ENCODE assay signal across 22 cellular contexts in the genomic region with DNA sequence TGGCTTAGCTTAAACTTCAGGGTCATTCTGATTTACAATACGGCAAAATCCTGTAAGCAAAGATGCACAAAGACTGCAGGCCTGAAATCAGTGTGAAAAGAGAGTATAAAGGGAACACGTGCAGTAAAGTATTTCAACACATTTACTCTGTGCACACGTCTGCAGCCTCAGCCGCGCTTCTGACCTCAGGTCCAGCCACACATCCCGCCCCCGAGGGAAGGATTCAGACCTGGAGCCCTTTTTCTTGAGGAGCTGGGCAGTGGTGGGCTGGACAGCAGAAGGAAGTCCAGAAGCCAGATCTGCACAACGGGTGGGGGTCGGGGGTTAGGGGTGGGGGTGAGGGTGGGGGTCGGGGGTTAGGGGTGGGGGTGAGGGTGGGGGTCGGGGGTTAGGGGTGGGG. TPM values are rescaled to one million over a fixed set of nuclear protein-coding genes. Genes with fewer than 3 reads are reported as not detected.
DNase-seq lines count a peak whose midpoint lies in the region; ATAC-seq, FAIRE-seq and TF ChIP-seq lines count a peak whose summit lies in the region.
"Had no signal": no experiment of that assay in that cellular context is flagged by ENCODE, and none has a peak within 500 bp of the region (broad histone marks: within the 10 kb centered on the region; RNA-seq: fewer than 3 reads in every experiment).

No MANE protein-coding gene starts in this region.

- CTCF ChIA-PET in HepG2 (lab: Yijun Ruan, JAX; ENCODE audit: low intra/inter-chr PET ratio, low total read pairs) = no interaction called here

- TF ChIP-seq POLR2A in HepG2 (IDR thresholded peaks at IDR 0.05; ENCODE audit: insufficient read depth in 1 of 2, low read depth in 2 of 2, low read length in 2 of 2) = no peak

- ATAC-seq in HepG2 = no peak
- ATAC-seq: A549, HCT116 had no signal

- intact Hi-C loops in HepG2 (cut with micrococcal nuclease; ENCODE audit: unreplicated experiment) = no loop called here

- FAIRE-seq in HepG2 (lab: Jason Lieb, UNC) = no peak
- FAIRE-seq: A549, GM12891, GM19239 had no signal

- H3K4me3 ChIP-seq in choroid plexus epithelial cell (ENCODE audit: low read depth, low read length) (no peak overlapping the region), HepG2 (replicated peaks in 1 of 3; ENCODE audit: insufficient read depth in 1 of 3, low read depth in 2 of 3, low read length in 3 of 3) (no peak overlapping the region)
- H3K4me3 ChIP-seq: A549, SJCRH30 had no signal

- no peaks in the 10 kb centered on the region for H3K79me2 ChIP-seq in HepG2 (ENCODE audit: insufficient read depth, low read length)

- no peak overlapping the region for H2AFZ ChIP-seq in HepG2 (ENCODE audit: low read length)

- BruUV-seq in HepG2 (replicated peaks; lab: Mats Ljungman, UMichigan) = no TSS peak

- in situ Hi-C loops in HepG2 (cut with HindIII; ENCODE audit: extremely low pct_ligation_motif_present, low pct_unique_long_range_greater_than_20kb) = no loop called here

- H3K9me3 ChIP-seq in HepG2 (ENCODE audit: low read length) = no peaks in the 10 kb centered on the region
- H3K9me3 ChIP-seq: A549, SJCRH30 had no signal

- H3K4me2 ChIP-seq in HepG2 (ENCODE audit: low read depth, low read length) = no peak overlapping the region
- H3K4me2 ChIP-seq: A549 had no signal

- H3K27ac ChIP-seq in HepG2 (ENCODE audit: extremely low read length, insufficient read depth, low read length) = no peak overlapping the region
- H3K27ac ChIP-seq: A549, HL-60, SJCRH30 had no signal

- TF ChIP-seq EP300 in HepG2 (IDR thresholded peaks at IDR 0.05; ENCODE audit: low read depth in 2 of 2, low read length in 2 of 2) (no peak), HepG2 (CRISPR knock-in tag; IDR thresholded peaks at IDR 0.05; ENCODE audit: borderline replicate concordance) (no peak)

- no peak for TF ChIP-seq RAD21 in HepG2 (CRISPR knock-in tag; IDR thresholded peaks at IDR 0.05)

- POLR2A ChIA-PET in HepG2 (lab: Yijun Ruan, JAX) = no interaction called here

- H3K4me1 ChIP-seq in HepG2 (ENCODE audit: insufficient read depth, low read length) = no peaks in the 10 kb centered on the region
- H3K4me1 ChIP-seq: A549, SJCRH30 had no signal

- H4K20me1 ChIP-seq in HepG2 (ENCODE audit: insufficient read depth, low read length) = no peaks in the 10 kb centered on the region

- no peaks in the 10 kb centered on the region for H3K36me3 ChIP-seq in HepG2 (replicated peaks in 1 of 2; ENCODE audit: control insufficient read depth in 1 of 2, insufficient read depth in 2 of 2, low read length in 2 of 2)
- H3K36me3 ChIP-seq: SJCRH30 had no signal

- DNase-seq in D341Med (ENCODE audit: low spot score) (peak; percentile 10), MV-4-11 (lab: John Stamatoyannopoulos, UW) (peak; percentile 61), choroid plexus epithelial cell (ENCODE audit: low read depth) (peak; percentile 20), HepG2 (ENCODE audit: low spot score) (no peak), NCI-H146 treated with DMSO at 0.1 percent for 48 hours (lab: John Stamatoyannopoulos, UW; ENCODE audit: unreplicated experiment) (no peak), amygdala (lab: John Stamatoyannopoulos, UW) (no peak)
- DNase-seq in activated naive CD4-positive, alpha-beta T cell (lab: John Stamatoyannopoulos, UW) = no peak
- DNase-seq: CD4-positive, alpha-beta memory T cell; DMS53; GOT3; Karpas-422; NCI-H1105 treated with DMSO at 0.1 percent for 48 hours; NCI-H1694 treated with DMSO at 0.1 percent for 48 hours; NCI-H510A treated with DMSO at 0.1 percent for 48 hours; NCI-H774; SJCRH30 had no signal

- TF ChIP-seq CTCF in choroid plexus epithelial cell (conservative IDR thresholded peaks at IDR 0.05; ENCODE audit: low read depth, low read length) (no peak), HepG2 (CRISPR knock-in tag; IDR thresholded peaks at IDR 0.05) (no peak)

- H3K9ac ChIP-seq in HepG2 (ENCODE audit: insufficient read depth, low read depth, low read length) = no peak overlapping the region

- 15% methylated on average over 11 of the region's 11 CpGs for WGBS in HepG2 (ENCODE audit: low lambda C conversion rate)

- H3K27me3 ChIP-seq in HepG2 (ENCODE audit: control insufficient read depth in 1 of 2, insufficient read depth in 2 of 2, low read length in 2 of 2) = peaks cover 4 to 23% of the 10 kb centered on the region in 2 experiments; a peak in 4 of 5 replicates
- H3K27me3 ChIP-seq: SJCRH30 had no signal

TF ChIP-seq in HepG2, 621 proteins besides CTCF, POLR2A, EP300 and RAD21:
- TF ChIP-seq ZNF3 (CRISPR knock-in tag; IDR thresholded peaks at IDR 0.05) (no peak), CEBPB (IDR thresholded peaks at IDR 0.05; ENCODE audit: borderline replicate concordance, low read depth, low read length) (0 out of 2 replicates have a peak, but pooled peaks have one; percentile 1)

RNA-seq across cellular contexts. Expression of gene FAM20C, which starts 58.9 kb away (rescaled TPM):
- 14.5 and 19.9 TPM in 2 replicates for total RNA-seq in HepG2 (2016; rRNA removed; fragmentation: Illumina TruSeq; extraction: Trizol)
- 4.8 and 5.5 TPM in 2 replicates for total RNA-seq in HepG2 (2016; cell fraction: cytosol; rRNA removed; fragmentation: Illumina TruSeq; extraction: Trizol; ENCODE audit: low read depth)
- total RNA-seq in HepG2 (2016; cell fraction: insoluble cytoplasmic fraction; rRNA removed; fragmentation: Illumina TruSeq; extraction: Trizol) = 12.0 and 18.5 TPM in 2 replicates
- 11.5 and 11.6 TPM in 2 replicates for total RNA-seq in HepG2 (2016; cell fraction: membrane; rRNA removed; fragmentation: Illumina TruSeq; extraction: Trizol)
- 20.5 and 24.2 TPM in 2 replicates for total RNA-seq in HepG2 (2016; cell fraction: nucleus; rRNA removed; fragmentation: Illumina TruSeq; extraction: Trizol)
- polyA plus RNA-seq in HepG2 (2011; rRNA removed) = 11.9 and 15.3 TPM in 2 replicates
- 13.7 and 17.5 TPM in 2 replicates for polyA plus RNA-seq in HepG2 (2011; cell fraction: cytosol; rRNA removed)
- polyA plus RNA-seq in HepG2 (2011; cell fraction: nucleus; rRNA removed) = 24.6 and 26.4 TPM in 2 replicates
- polyA plus RNA-seq in HepG2 (2012) = 15.4 and 23.9 TPM in 2 replicates
- 2.8 and 3.2 TPM in 2 replicates for polyA plus RNA-seq in HepG2 (2016; cell fraction: cytosol; fragmentation: Illumina TruSeq; extraction: Trizol; ENCODE audit: low read depth)
- polyA plus RNA-seq in HepG2 (2016; cell fraction: insoluble cytoplasmic fraction; fragmentation: Illumina TruSeq; extraction: Trizol; ENCODE audit: low read depth) = 18.9 and 20.0 TPM in 2 replicates
- 10.0 and 10.7 TPM in 2 replicates for polyA plus RNA-seq in HepG2 (2016; cell fraction: membrane; fragmentation: Illumina TruSeq; extraction: Trizol; ENCODE audit: low read depth)
- polyA plus RNA-seq in HepG2 (2016; cell fraction: nucleus; fragmentation: Illumina TruSeq; extraction: Trizol; ENCODE audit: insufficient read depth, low read depth) = 38.8 and 44.3 TPM in 2 replicates
- 8.9 and 24.8 TPM in 2 replicates for polyA minus RNA-seq in HepG2 (2011; rRNA and poly(A)+ RNA removed; ENCODE audit: low replicate concordance)
- 13.4 and 22.0 TPM in 2 replicates for polyA minus RNA-seq in HepG2 (2011; cell fraction: cytosol; rRNA and poly(A)+ RNA removed)
- 14.4 and 19.6 TPM in 2 replicates for polyA minus RNA-seq in HepG2 (2011; cell fraction: nucleus; rRNA and poly(A)+ RNA removed)
- polyA plus RNA-seq: CD4-positive, alpha-beta memory T cell; IgD-negative memory B cell had no signal

Comparison
In these comparisons a context has a peak if more than half of its experiments do, and no peak if none do; other contexts are left out.
1. DNase-seq: peak in D341Med (single experiment), MV-4-11 (single experiment) and choroid plexus epithelial cell (single experiment); none in HepG2 (single experiment), activated naive CD4-positive, alpha-beta T cell (0 of 4), NCI-H146 treated with DMSO at 0.1 percent for 48 hours (single experiment) and amygdala (0 of 56).